Comparison of ENCODE assay signal across 8 cellular contexts in the genomic region with DNA sequence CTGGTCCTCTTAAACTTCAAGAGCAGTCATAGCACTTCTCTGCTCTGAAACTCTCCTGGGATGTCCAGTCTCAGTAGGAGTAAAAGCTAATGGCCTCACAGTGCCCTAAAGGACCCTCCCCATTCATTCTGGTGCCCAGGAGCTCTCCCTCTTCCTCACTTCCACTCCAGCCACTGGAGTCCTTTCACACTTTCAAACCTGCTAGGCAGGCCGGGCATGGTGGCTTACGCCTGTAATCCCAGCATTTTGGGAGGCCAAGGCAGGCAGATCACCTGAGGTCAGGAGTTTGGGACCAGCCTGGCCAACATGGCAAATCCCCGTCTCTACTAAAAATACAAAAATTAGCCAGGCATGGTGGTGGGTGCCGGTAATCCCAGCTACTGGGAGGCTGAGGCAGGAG. TPM values are rescaled to one million over a fixed set of nuclear protein-coding genes. Genes with fewer than 3 reads are reported as not detected.
DNase-seq lines count a peak whose midpoint lies in the region; ATAC-seq, FAIRE-seq and TF ChIP-seq lines count a peak whose summit lies in the region.
"Not testable (repeated sequence)": the region's sequence is repeated elsewhere in the genome, so short reads cannot be mapped to it uniquely, and the experiment has no call there.

No MANE protein-coding gene starts in this region.

- POLR2A ChIA-PET in endothelial cell of umbilical vein (lab: Charles Lee) = not testable (repeated sequence)

- H3K27ac ChIP-seq in ACC112 (ENCODE audit: low read depth, low read length) (peak overlapping the region; percentile 71), osteoblast (ENCODE audit: low read depth, low read length) (peak overlapping the region; percentile 73), stomach (peak overlapping the region; percentile 25 to 88 (median 61))
- H3K27ac ChIP-seq in endothelial cell of umbilical vein (ENCODE audit: insufficient read depth, low read depth, low read length); keratinocyte (ENCODE audit: control insufficient read depth, insufficient read depth, low read length): not testable (repeated sequence)

- not testable (repeated sequence) for TF ChIP-seq POLR2A in endothelial cell of umbilical vein (IDR thresholded peaks at IDR 0.05; ENCODE audit: low read depth, low read length); stomach (IDR thresholded peaks at IDR 0.05)

- peak overlapping the region; percentile 18 for H3K4me3 Mint-ChIP-seq in activated T-helper 17 cell treated with anti-CD3 and anti-CD28 coated beads, Interleukin-2, amount 50 U/mL, for 72 hours

- H3K27ac Mint-ChIP-seq in activated T-helper 17 cell treated with anti-CD3 and anti-CD28 coated beads, Interleukin-2, amount 50 U/mL, for 72 hours = peak overlapping the region; percentile 17

- DNase-seq in ELF-1 (ENCODE audit: low read depth, low spot score) (peak; percentile 32), NCI-H2196 (lab: John Stamatoyannopoulos, UW; ENCODE audit: unreplicated experiment) (peak; percentile 17), stomach (peak; percentile 53)
- not testable (repeated sequence) for DNase-seq in endothelial cell of umbilical vein (ENCODE audit: low read depth, low spot score); keratinocyte (ENCODE audit: low read depth, low spot score); osteoblast (ENCODE audit: insufficient read length, low spot score, missing footprints)

- CTCF ChIA-PET in endothelial cell of umbilical vein (lab: Charles Lee) = interaction anchor here (1.6 kb wide), 1 partner anchor 424 kb away, joined by 3 read pairs; no protein-coding TSS in a partner anchor

- H2AFZ ChIP-seq in ACC112 (ENCODE audit: low read length, unreplicated experiment) (peak overlapping the region; percentile 78), endothelial cell of umbilical vein (ENCODE audit: low read depth, low read length) (peak overlapping the region; percentile 50), keratinocyte (ENCODE audit: control insufficient read depth, low read length) (peak overlapping the region; percentile 80), osteoblast (ENCODE audit: low read length) (peak overlapping the region; percentile 93)

- not testable (repeated sequence) for H3K36me3 Mint-ChIP-seq in activated T-helper 17 cell treated with anti-CD3 and anti-CD28 coated beads, Interleukin-2, amount 50 U/mL, for 72 hours (ENCODE audit: low read depth)

- H3K4me3 ChIP-seq in ACC112 (ENCODE audit: low read depth, low read length) (peak overlapping the region; percentile 73; the same call in 1 of the 2 replicates), stomach (peak overlapping the region in 1 of 4 donors; percentile 32)
- H3K4me3 ChIP-seq in endothelial cell of umbilical vein (replicated peaks in 1 of 3; ENCODE audit: insufficient read depth in 1 of 3, low read depth in 1 of 3, low read length in 3 of 3); keratinocyte (ENCODE audit: control insufficient read depth in 2 of 3, extremely low read depth in 1 of 3, insufficient read depth in 2 of 3, low read depth in 1 of 3, low read length in 3 of 3); osteoblast (ENCODE audit: insufficient read depth, low read length): not testable (repeated sequence)

- dilution Hi-C loops in endothelial cell of umbilical vein (cut with MboI; ENCODE audit: extremely low pct_ligation_motif_present, low sequenced_read_pairs); keratinocyte (cut with MboI; ENCODE audit: extremely low pct_ligation_motif_present, low sequenced_read_pairs): not testable (repeated sequence)

- H3K36me3 ChIP-seq in ACC112 (ENCODE audit: insufficient read depth, low read length); endothelial cell of umbilical vein (ENCODE audit: control insufficient read depth in 2 of 2, extremely low read depth in 1 of 2, insufficient read depth in 2 of 2, low read length in 2 of 2); keratinocyte (ENCODE audit: control insufficient read depth in 2 of 2, extremely low read depth in 1 of 2, insufficient read depth in 2 of 2, low read length in 2 of 2); osteoblast (ENCODE audit: insufficient read depth, low read length); stomach: not testable (repeated sequence)

- H3K9me3 ChIP-seq in endothelial cell of umbilical vein (replicated peaks; ENCODE audit: control insufficient read depth, insufficient read depth, low read length); keratinocyte (ENCODE audit: control insufficient read depth, low read depth, low read length); osteoblast (ENCODE audit: low read depth, low read length); stomach: not testable (repeated sequence)

- intact Hi-C loops in endothelial cell of umbilical vein (cut with micrococcal nuclease); stomach (cut with DNase I; ENCODE audit: low total_unique reads): not testable (repeated sequence)

- H3K27me3 Mint-ChIP-seq in activated T-helper 17 cell treated with anti-CD3 and anti-CD28 coated beads, Interleukin-2, amount 50 U/mL, for 72 hours = not testable (repeated sequence)

- not testable (repeated sequence) for H3K9me3 Mint-ChIP-seq in activated T-helper 17 cell treated with anti-CD3 and anti-CD28 coated beads, Interleukin-2, amount 50 U/mL, for 72 hours

- not testable (repeated sequence) for TF ChIP-seq CTCF in endothelial cell of umbilical vein (IDR thresholded peaks at IDR 0.05; ENCODE audit: extremely low read depth in 1 of 2, insufficient read depth in 1 of 2, low read depth in 1 of 2, low read length in 2 of 2); keratinocyte (optimal IDR thresholded peaks at IDR 0.05 in 1 of 3, IDR thresholded peaks at IDR 0.05 in 1 of 3, conservative IDR thresholded peaks at IDR 0.05 in 1 of 3; ENCODE audit: extremely low read depth in 1 of 3, insufficient read depth in 2 of 3, low read length in 3 of 3); osteoblast (IDR thresholded peaks at IDR 0.05; ENCODE audit: extremely low read depth, low read depth, low read length); stomach (IDR thresholded peaks at IDR 0.05)

- H3K4me2 ChIP-seq in endothelial cell of umbilical vein (ENCODE audit: insufficient read depth, low read length) = not testable (repeated sequence)
- H3K4me2 ChIP-seq in keratinocyte (ENCODE audit: control insufficient read depth, extremely low read depth, insufficient read depth, low read depth, low read length) (peak overlapping the region; percentile 81), osteoblast (ENCODE audit: insufficient read depth, low read length) (peak overlapping the region; percentile 85)

- not testable (repeated sequence) for TF ChIP-seq EP300 in stomach (IDR thresholded peaks at IDR 0.05)

- BruUV-seq in endothelial cell of umbilical vein (replicated peaks; lab: Mats Ljungman, UMichigan) = not testable (repeated sequence)

- H3K4me1 ChIP-seq in ACC112 (ENCODE audit: control insufficient read depth, insufficient read depth, low read length, unreplicated experiment) (peaks cover 34% of the 10 kb centered on the region), endothelial cell of umbilical vein (ENCODE audit: control insufficient read depth, extremely low read depth, insufficient read depth, low read length) (peaks cover 27% of the 10 kb centered on the region), keratinocyte (ENCODE audit: control insufficient read depth, extremely low read depth, insufficient read depth, low read length) (peaks cover 22% of the 10 kb centered on the region), osteoblast (ENCODE audit: insufficient read depth, low read length) (peaks cover 17% of the 10 kb centered on the region), stomach (peaks cover 8 to 55% (median 31%) of the 10 kb centered on the region in 4 donors)

- H3K79me2 ChIP-seq in ACC112 (ENCODE audit: control insufficient read depth, insufficient read depth, low read length, unreplicated experiment); endothelial cell of umbilical vein (ENCODE audit: control insufficient read depth, insufficient read depth, low read length); keratinocyte (ENCODE audit: control insufficient read depth, insufficient read depth, low read length); osteoblast (ENCODE audit: insufficient read depth, low read length): not testable (repeated sequence)

- H3K4me1 Mint-ChIP-seq in activated T-helper 17 cell treated with anti-CD3 and anti-CD28 coated beads, Interleukin-2, amount 50 U/mL, for 72 hours = peaks cover 38% of the 10 kb centered on the region

- not testable (repeated sequence) for H4K20me1 ChIP-seq in endothelial cell of umbilical vein (replicated peaks; ENCODE audit: control insufficient read depth, extremely low read depth, insufficient read depth, low read length); keratinocyte (ENCODE audit: control insufficient read depth, extremely low read depth, insufficient read depth, low read length); osteoblast (ENCODE audit: insufficient read depth, low read length)

- H3K27me3 ChIP-seq in ACC112 (ENCODE audit: insufficient read depth, low read length); endothelial cell of umbilical vein (ENCODE audit: control insufficient read depth in 2 of 2, insufficient read depth in 2 of 2, low read length in 2 of 2); keratinocyte (ENCODE audit: control insufficient read depth, extremely low read depth, insufficient read depth, low read length); osteoblast (ENCODE audit: insufficient read depth, low read length); stomach: not testable (repeated sequence)

- H3K9ac ChIP-seq in endothelial cell of umbilical vein (replicated peaks; ENCODE audit: extremely low read depth, insufficient read depth, low read length); keratinocyte (ENCODE audit: control insufficient read depth, extremely low read depth, insufficient read depth, low read length): not testable (repeated sequence)

- WGBS in stomach, 5 donors = 73 to 88% (median 85%) methylated on average over 4 of the region's 4 CpGs

- not testable (repeated sequence) for FAIRE-seq in endothelial cell of umbilical vein (lab: Jason Lieb, UNC); keratinocyte (lab: Jason Lieb, UNC)

- not testable (repeated sequence) for H3K9me1 ChIP-seq in endothelial cell of umbilical vein (replicated peaks; ENCODE audit: control insufficient read depth, extremely low read depth, insufficient read depth, low read length); keratinocyte (ENCODE audit: control insufficient read depth, extremely low read depth, insufficient read depth, low read length)

- not testable (repeated sequence) for ATAC-seq in activated T-helper 17 cell treated with anti-CD3 and anti-CD28 coated beads, Interleukin-2, amount 50 U/mL, for 72 hours (replicated peaks)

RNA-seq across cellular contexts. Expression of gene PHLDA1, which starts 47.7 kb away (rescaled TPM):
- 10 to 100 TPM; 23.3 to 51.9 TPM for total RNA-seq in activated T-helper 17 cell treated with anti-CD3 and anti-CD28 coated beads, Interleukin-2, amount 50 U/mL, for 72 hours
- total RNA-seq in endothelial cell of umbilical vein = 26.8 and 30.8 TPM in 2 replicates
- polyA plus RNA-seq in endothelial cell of umbilical vein = 13.8 and 14.1 TPM in 2 replicates
- 9.5 and 10.7 TPM in 2 replicates for polyA plus RNA-seq in endothelial cell of umbilical vein (2011; cell fraction: cytosol; rRNA removed)
- 12.0 and 13.5 TPM in 2 replicates for polyA plus RNA-seq in endothelial cell of umbilical vein (2011; cell fraction: nucleus; rRNA removed)
- polyA plus RNA-seq in endothelial cell of umbilical vein (2012) = 15.9 and 23.2 TPM in 2 replicates
- 12.6 and 18.0 TPM in 2 replicates for polyA minus RNA-seq in endothelial cell of umbilical vein
- polyA minus RNA-seq in endothelial cell of umbilical vein (2011; cell fraction: cytosol; rRNA and poly(A)+ RNA removed) = 6.0 TPM
- 23.9 and 38.3 TPM in 2 replicates for polyA minus RNA-seq in endothelial cell of umbilical vein (2011; cell fraction: nucleus; rRNA and poly(A)+ RNA removed)
- polyA plus RNA-seq in keratinocyte = 107 to 144 TPM (median 118 TPM) in 3 replicates
- polyA plus RNA-seq in keratinocyte (2011; ENCODE audit: low read depth) = 49.0 TPM
- 87.1 and 90.4 TPM in 2 replicates for polyA plus RNA-seq in keratinocyte (2011; cell fraction: cytosol; rRNA removed)
- 128 and 137 TPM in 2 replicates for polyA plus RNA-seq in keratinocyte (2011; cell fraction: nucleus; rRNA removed)
- polyA plus RNA-seq in keratinocyte (2012; ENCODE audit: low replicate concordance) = 113 and 158 TPM in 2 replicates
- polyA minus RNA-seq in keratinocyte = 52.6 to 84.2 TPM (median 78.2 TPM) in 3 replicates
- polyA minus RNA-seq in keratinocyte (2011; cell fraction: cytosol; rRNA and poly(A)+ RNA removed) = 201 TPM
- polyA minus RNA-seq in keratinocyte (2011; cell fraction: nucleus; rRNA and poly(A)+ RNA removed) = 108 and 134 TPM in 2 replicates
- 111 and 136 TPM in 2 replicates for total RNA-seq in osteoblast
- 10 to 100 TPM in 4 of 5 donors, 1 to 10 TPM in 1; 4.9 to 62.4 (median 12.5) TPM for total RNA-seq in stomach
- polyA plus RNA-seq in stomach = 10 to 100 TPM; 15.3 to 26.5 (median 17.7) TPM
